ENCODE assay signal across 8 cellular contexts in genomic region chr9:91422832-91423711, GRCh38. TPM values are rescaled to one million over a fixed set of nuclear protein-coding genes. Genes with fewer than 3 reads are reported as not detected.
DNase-seq lines count a peak whose midpoint lies in the region; ATAC-seq, FAIRE-seq and TF ChIP-seq lines count a peak whose summit lies in the region.

No MANE protein-coding gene starts in this region.

- H3K9ac ChIP-seq in DND-41 (ENCODE audit: low read depth, low read length), result peak overlapping the region; percentile 70
- peak overlapping the region; percentile 97 for H3K9ac ChIP-seq in astrocyte (ENCODE audit: low read length)
- peak overlapping the region; percentile 86 for H3K9ac ChIP-seq in rectal smooth muscle tissue (ENCODE audit: low read length)

- no peaks in the 10 kb centered on the region for H3K9me2 ChIP-seq in hepatocyte (replicated peaks; ENCODE audit: insufficient read depth)

- H3K79me2 ChIP-seq in DND-41 (ENCODE audit: insufficient read depth, low read length), result peaks cover 17% of the 10 kb centered on the region
- H3K79me2 ChIP-seq in astrocyte (ENCODE audit: insufficient read depth, low read length), result peaks cover 52% of the 10 kb centered on the region
- H3K79me2 ChIP-seq in hepatocyte, result peaks cover 50% of the 10 kb centered on the region

- no peak for FAIRE-seq in astrocyte (lab: Jason Lieb, UNC)

- H3K4me3 ChIP-seq in DND-41 (ENCODE audit: low read depth in 1 of 2, low read length in 2 of 2) (peak overlapping the region; percentile 86 to 93), astrocyte (ENCODE audit: insufficient read depth, low read depth, low read length) (peak overlapping the region; percentile 81), hepatocyte (peak overlapping the region; percentile 90), rectal smooth muscle tissue (ENCODE audit: low read length) (peak overlapping the region; percentile 91)

- TF ChIP-seq CTCF in DND-41 (IDR thresholded peaks at IDR 0.05; ENCODE audit: borderline replicate concordance, extremely low read depth, low read length, poor library complexity, severe bottlenecking), result peak; percentile 52
- TF ChIP-seq CTCF in astrocyte (IDR thresholded peaks at IDR 0.05; ENCODE audit: insufficient read depth, low read depth, low read length), result no peak
- TF ChIP-seq CTCF in hepatocyte (IDR thresholded peaks at IDR 0.05; ENCODE audit: poor library complexity), result no peak

- peak overlapping the region; percentile 96 for H3K27ac Mint-ChIP-seq in T-helper 1 cell treated with Interleukin-12 subunit alpha and Interleukin-12 subunit beta and Interleukin-4 antibody, amounts not matched to agents 30 μg/mL and 1 μg/mL, for 36 hours
- peak overlapping the region; percentile 99 for H3K27ac Mint-ChIP-seq in astrocyte (ENCODE audit: unreplicated experiment)

- ATAC-seq in DND-41 (ENCODE audit: insufficient read depth, low read depth), result peak; percentile 52
- ATAC-seq in GM21515 (IDR thresholded peaks at IDR 0.05; ENCODE audit: unreplicated experiment), result peak; percentile 33

- H3K4me1 ChIP-seq in DND-41 (ENCODE audit: insufficient read depth, low read length), result peaks cover 25% of the 10 kb centered on the region
- peaks cover 31% of the 10 kb centered on the region for H3K4me1 ChIP-seq in astrocyte (ENCODE audit: insufficient read depth, low read length)
- H3K4me1 ChIP-seq in hepatocyte (ENCODE audit: insufficient read depth), result peaks cover 23% of the 10 kb centered on the region
- H3K4me1 ChIP-seq in rectal smooth muscle tissue (ENCODE audit: control insufficient read depth, insufficient read depth, low read length), result peaks cover 10% of the 10 kb centered on the region

- H3K4me2 ChIP-seq in DND-41 (ENCODE audit: insufficient read depth, low read length), result peak overlapping the region; percentile 78
- H3K4me2 ChIP-seq in astrocyte (ENCODE audit: low read length), result peak overlapping the region; percentile 87
- H3K4me2 ChIP-seq in hepatocyte, result peak overlapping the region; percentile 74

- H4K20me1 ChIP-seq in DND-41 (ENCODE audit: insufficient read depth, low read length), result peaks cover 11% of the 10 kb centered on the region; the same call in 1 of the 2 replicates
- peaks cover 22% of the 10 kb centered on the region for H4K20me1 ChIP-seq in astrocyte (ENCODE audit: insufficient read depth, low read length)
- H4K20me1 ChIP-seq in hepatocyte (ENCODE audit: insufficient read depth, poor library complexity, severe bottlenecking), result peaks cover 32% of the 10 kb centered on the region

- DNase-seq in DND-41 (peak; percentile 60), HuH-7.5 (ENCODE audit: low spot score) (peak; percentile 70), astrocyte (ENCODE audit: low read depth) (peak; percentile 79), hepatocyte (ENCODE audit: low spot score) (peak; percentile 81), OCI-M2 (lab: John Stamatoyannopoulos, UW; ENCODE audit: unreplicated experiment) (no peak)

- H3K9me3 Mint-ChIP-seq in T-helper 1 cell treated with Interleukin-12 subunit alpha and Interleukin-12 subunit beta and Interleukin-4 antibody, amounts not matched to agents 30 μg/mL and 1 μg/mL, for 36 hours, result no peaks in the 10 kb centered on the region
- no peaks in the 10 kb centered on the region for H3K9me3 Mint-ChIP-seq in astrocyte (ENCODE audit: unreplicated experiment)

- peak overlapping the region; percentile 56; the same call in 1 of the 2 replicates for H3K27ac ChIP-seq in DND-41 (ENCODE audit: low read length)
- H3K27ac ChIP-seq in astrocyte (ENCODE audit: low read depth, low read length), result peak overlapping the region; percentile 92
- H3K27ac ChIP-seq in hepatocyte, result peak overlapping the region; percentile 98
- H3K27ac ChIP-seq in rectal smooth muscle tissue (ENCODE audit: low read depth, low read length), result peak overlapping the region; percentile 95

- no peaks in the 10 kb centered on the region for H3K27me3 Mint-ChIP-seq in T-helper 1 cell treated with Interleukin-12 subunit alpha and Interleukin-12 subunit beta and Interleukin-4 antibody, amounts not matched to agents 30 μg/mL and 1 μg/mL, for 36 hours (ENCODE audit: low read depth)
- H3K27me3 Mint-ChIP-seq in astrocyte (ENCODE audit: low read depth, unreplicated experiment), result no peaks in the 10 kb centered on the region

- H3K36me3 ChIP-seq in DND-41 (ENCODE audit: insufficient read depth, low read length), result no peaks in the 10 kb centered on the region
- no peaks in the 10 kb centered on the region for H3K36me3 ChIP-seq in astrocyte (ENCODE audit: insufficient read depth, low read length)
- H3K36me3 ChIP-seq in hepatocyte (replicated peaks; ENCODE audit: insufficient read depth, low read depth), result no peaks in the 10 kb centered on the region
- H3K36me3 ChIP-seq in rectal smooth muscle tissue (ENCODE audit: control insufficient read depth, insufficient read depth, low read length), result no peaks in the 10 kb centered on the region

- H2AFZ ChIP-seq in DND-41 (ENCODE audit: low read depth, low read length) (peak overlapping the region; percentile 84), astrocyte (ENCODE audit: low read depth, low read length) (peak overlapping the region; percentile 30), hepatocyte (no peak overlapping the region)

- peaks cover 15% of the 10 kb centered on the region for H3K36me3 Mint-ChIP-seq in T-helper 1 cell treated with Interleukin-12 subunit alpha and Interleukin-12 subunit beta and Interleukin-4 antibody, amounts not matched to agents 30 μg/mL and 1 μg/mL, for 36 hours (ENCODE audit: low read depth)
- no peaks in the 10 kb centered on the region for H3K36me3 Mint-ChIP-seq in astrocyte (ENCODE audit: low read depth, unreplicated experiment)

- peak overlapping the region; percentile 98 for H3K4me3 Mint-ChIP-seq in T-helper 1 cell treated with Interleukin-12 subunit alpha and Interleukin-12 subunit beta and Interleukin-4 antibody, amounts not matched to agents 30 μg/mL and 1 μg/mL, for 36 hours
- peak overlapping the region; percentile 99 for H3K4me3 Mint-ChIP-seq in astrocyte (ENCODE audit: unreplicated experiment)

- peaks cover 67% of the 10 kb centered on the region for H3K4me1 Mint-ChIP-seq in T-helper 1 cell treated with Interleukin-12 subunit alpha and Interleukin-12 subunit beta and Interleukin-4 antibody, amounts not matched to agents 30 μg/mL and 1 μg/mL, for 36 hours (ENCODE audit: low read depth)
- H3K4me1 Mint-ChIP-seq in astrocyte (ENCODE audit: low read depth, unreplicated experiment), result peaks cover 28% of the 10 kb centered on the region

- H3K9me3 ChIP-seq in DND-41 (ENCODE audit: insufficient read depth, low read length, severe bottlenecking) (no peaks in the 10 kb centered on the region), astrocyte (ENCODE audit: insufficient read depth, low read depth, low read length) (no peaks in the 10 kb centered on the region), hepatocyte (ENCODE audit: low read depth) (no peaks in the 10 kb centered on the region)

- H3K27me3 ChIP-seq in DND-41 (ENCODE audit: insufficient read depth, low read length, poor library complexity), result peaks cover 22% of the 10 kb centered on the region
- no peaks in the 10 kb centered on the region for H3K27me3 ChIP-seq in astrocyte (ENCODE audit: insufficient read depth, low read length)
- H3K27me3 ChIP-seq in hepatocyte, result no peaks in the 10 kb centered on the region
- no peaks in the 10 kb centered on the region for H3K27me3 ChIP-seq in rectal smooth muscle tissue (ENCODE audit: control insufficient read depth, insufficient read depth, low read length)

- under 1% methylated on average over 39 of the region's 74 CpGs for WGBS in hepatocyte (ENCODE audit: low lambda C conversion rate, missing lambda C conversion rate)

RNA-seq across cellular contexts. Expression of gene NFIL3, which starts 0.6 kb away (rescaled TPM):
- total RNA-seq in astrocyte, result 32.4 and 37.5 TPM in 2 replicates
- 69.6 and 71.4 TPM in 2 replicates for total RNA-seq in hepatocyte
- 90.7 and 99.6 TPM in 2 replicates for polyA plus RNA-seq in hepatocyte
